In genomic region chr16:12482821-12483220, GRCh38 we compare ENCODE assay signal across 9 cellular contexts.
"Had no signal": no experiment of that assay in that cellular context is flagged by ENCODE, and none has a peak within 500 bp of the region (broad histone marks: within the 10 kb centered on the region; RNA-seq: fewer than 3 reads in every experiment).

No MANE protein-coding gene starts in this region.

- DNase-seq: GM23248, GOT3, H7, IMR-90, KG1 had no signal

- H3K4me3 ChIP-seq: GM23248, HAP-1, K562 had no signal

- H3K9me3 ChIP-seq: HAP-1 had no signal

- ATAC-seq: HCT116, K562 had no signal

- H2AFZ ChIP-seq: GM23248 had no signal

- H3K27ac ChIP-seq: GM23248, HL-60 had no signal

- H3K9ac ChIP-seq: GM23248 had no signal

- H3K4me1 ChIP-seq: HAP-1 had no signal

- H3K36me3 ChIP-seq: HAP-1 had no signal

- FAIRE-seq: K562 had no signal
